ENCODE assay signal across 19 cellular contexts in genomic region chr7:20306499-20306946, GRCh38. TPM values are rescaled to one million over a fixed set of nuclear protein-coding genes. Genes with fewer than 3 reads are reported as not detected.
DNase-seq lines count a peak whose midpoint lies in the region; ATAC-seq, FAIRE-seq and TF ChIP-seq lines count a peak whose summit lies in the region.
"Had no signal": no experiment of that assay in that cellular context is flagged by ENCODE, and none has a peak within 500 bp of the region (broad histone marks: within the 10 kb centered on the region; RNA-seq: fewer than 3 reads in every experiment).

No MANE protein-coding gene starts in this region.

- WGBS in HepG2 (ENCODE audit: low lambda C conversion rate): 3% methylated on average over 2 of the region's 2 CpGs
- WGBS in right lobe of liver (ENCODE audit: insufficient coverage, low coverage, low lambda C conversion rate, missing lambda C conversion rate): 43% methylated on average over 2 of the region's 2 CpGs
- WGBS in GM12878 (ENCODE audit: insufficient coverage, insufficient replicate concordance, low lambda C conversion rate, missing lambda C conversion rate): 96% methylated on average over 2 of the region's 2 CpGs
- WGBS in mesenchymal stem cell: 60% methylated on average over 1 of the region's 2 CpGs

- no peaks in the 10 kb centered on the region for H3K79me1 ChIP-seq in mesenchymal stem cell (replicated peaks; ENCODE audit: low read length, poor library complexity, severe bottlenecking)

- TF ChIP-seq EP300 in HepG2 (IDR thresholded peaks at IDR 0.05; ENCODE audit: low read depth in 2 of 2, low read length in 2 of 2) (no peak), HepG2 (CRISPR knock-in tag; IDR thresholded peaks at IDR 0.05; ENCODE audit: borderline replicate concordance) (no peak), GM12878 (IDR thresholded peaks at IDR 0.05; ENCODE audit: borderline replicate concordance in 1 of 2, control insufficient read depth in 1 of 2, low read depth in 2 of 2, low read length in 2 of 2) (no peak)

- TF ChIP-seq CTCF in HepG2 (CRISPR knock-in tag; IDR thresholded peaks at IDR 0.05) (no peak), right lobe of liver (IDR thresholded peaks at IDR 0.05) (no peak), GM12878 (IDR thresholded peaks at IDR 0.05 in 2 of 3, conservative IDR thresholded peaks at IDR 0.05 in 1 of 3; ENCODE audit: control insufficient read depth in 2 of 3, extremely low read depth in 1 of 3, insufficient read depth in 1 of 3, low read depth in 3 of 3, low read length in 3 of 3) (no peak), omental fat pad (IDR thresholded peaks at IDR 0.05) (no peak)

- H3K79me2 ChIP-seq in HepG2 (ENCODE audit: insufficient read depth, low read length) (no peaks in the 10 kb centered on the region), GM12878 (ENCODE audit: control insufficient read depth, insufficient read depth, low read length) (no peaks in the 10 kb centered on the region)

- TF ChIP-seq RAD21 in HepG2 (CRISPR knock-in tag; IDR thresholded peaks at IDR 0.05): no peak
- no peak for TF ChIP-seq RAD21 in GM12878 (IDR thresholded peaks at IDR 0.05; ENCODE audit: insufficient read depth, low read depth, low read length)

- H4K20me1 ChIP-seq in HepG2 (ENCODE audit: insufficient read depth, low read length) (no peaks in the 10 kb centered on the region), GM12878 (ENCODE audit: control insufficient read depth, insufficient read depth) (no peaks in the 10 kb centered on the region)

- H3K36me3 ChIP-seq in HepG2 (replicated peaks in 1 of 2; ENCODE audit: control insufficient read depth in 1 of 2, insufficient read depth in 2 of 2, low read length in 2 of 2) (no peaks in the 10 kb centered on the region), right lobe of liver (no peaks in the 10 kb centered on the region), GM12878 (ENCODE audit: control insufficient read depth in 2 of 2, insufficient read depth in 2 of 2, low read length in 1 of 2) (no peaks in the 10 kb centered on the region), mesenchymal stem cell (ENCODE audit: control insufficient read depth in 1 of 2, insufficient read depth in 2 of 2, low read depth in 1 of 2, low read length in 2 of 2) (no peaks in the 10 kb centered on the region)
- H3K36me3 ChIP-seq: gastroesophageal sphincter, spleen had no signal

- RAD21 ChIA-PET in GM12878 (lab: Charles Lee; ENCODE audit: unreplicated experiment): interaction anchor here (0.9 to 4.7 kb wide), 14 partner anchors 8 to 115 kb away, joined by 3 to 39 read pairs (median 9); partner anchors contain the start of genes ITGB8 and MACC1

- H2BK15ac ChIP-seq in mesenchymal stem cell (ENCODE audit: low read depth, poor library complexity, severe bottlenecking): no peak overlapping the region

- no peak overlapping the region for H2BK120ac ChIP-seq in mesenchymal stem cell (ENCODE audit: low read depth, low read length)

- H3K4ac ChIP-seq in mesenchymal stem cell (ENCODE audit: low read depth in 1 of 2, low read length in 2 of 2): no peak overlapping the region

- FAIRE-seq in HepG2 (lab: Jason Lieb, UNC) (no peak), GM12878 (lab: Jason Lieb, UNC) (no peak)

- peak overlapping the region; percentile 14 to 52 for H3K18ac ChIP-seq in mesenchymal stem cell (ENCODE audit: low read depth in 1 of 2, low read length in 2 of 2)

- H3K27ac ChIP-seq in HepG2 (ENCODE audit: extremely low read length, insufficient read depth, low read length) (no peak overlapping the region), right lobe of liver (no peak overlapping the region), GM12878 (ENCODE audit: control insufficient read depth, insufficient read depth) (no peak overlapping the region; the same call in 1 of the 2 replicates), mesenchymal stem cell (ENCODE audit: low read length, poor library complexity, severe bottlenecking) (peak overlapping the region; percentile 15), caudate nucleus (ENCODE audit: low read depth, low read length) (no peak overlapping the region)
- H3K27ac ChIP-seq: body of pancreas, gastroesophageal sphincter, spleen had no signal

- BruUV-seq in HepG2 (replicated peaks; lab: Mats Ljungman, UMichigan) (no TSS peak), GM12878 (replicated peaks; lab: Mats Ljungman, UMichigan) (no TSS peak)

- SMC1A ChIA-PET in GM12878 (lab: Charles Lee; ENCODE audit: uncharacterized antibody, unreplicated experiment): interaction anchor here (1.0 to 12.1 kb wide), 16 partner anchors 8 to 324 kb away, joined by 4 to 229 read pairs (median 5); partner anchors contain the start of gene ITGB8

- H3K23ac ChIP-seq in mesenchymal stem cell (ENCODE audit: low read length in 2 of 2): no peak overlapping the region

- no peak overlapping the region for H3K4me2 ChIP-seq in HepG2 (ENCODE audit: low read depth, low read length)
- H3K4me2 ChIP-seq in GM12878 (ENCODE audit: control insufficient read depth, insufficient read depth): no peak overlapping the region
- H3K4me2 ChIP-seq in mesenchymal stem cell (ENCODE audit: low read length, poor library complexity, severe bottlenecking): no peak overlapping the region

- POLR2A ChIA-PET in HepG2 (lab: Yijun Ruan, JAX): no interaction called here
- POLR2A ChIA-PET in GM12878 (lab: Charles Lee): interaction anchor here (0.8 to 3.4 kb wide), 8 partner anchors 16 to 113 kb away, joined by 3 to 14 read pairs (median 6); no protein-coding TSS in a partner anchor

- intact Hi-C loops in HepG2 (cut with micrococcal nuclease; ENCODE audit: unreplicated experiment): loop anchor here (1.0 to 2.0 kb wide), 2 partner anchors 86 to 146 kb away; no protein-coding TSS in a partner anchor
- intact Hi-C loops in right lobe of liver (cut with DNase I): no loop called here
- intact Hi-C loops in GM12878 (cut with micrococcal nuclease; ENCODE audit: unreplicated experiment): no loop called here

- H3K9me3 ChIP-seq in HepG2 (ENCODE audit: low read length) (no peaks in the 10 kb centered on the region), right lobe of liver (no peaks in the 10 kb centered on the region), GM12878 (replicated peaks; ENCODE audit: control insufficient read depth, insufficient read depth, low read length) (no peaks in the 10 kb centered on the region; the same call in 1 of the 3 replicates), mesenchymal stem cell (ENCODE audit: control insufficient read depth, low read length) (no peaks in the 10 kb centered on the region)
- H3K9me3 ChIP-seq: body of pancreas, gastroesophageal sphincter, spleen had no signal

- H3K27me3 ChIP-seq in HepG2 (ENCODE audit: control insufficient read depth in 1 of 2, insufficient read depth in 2 of 2, low read length in 2 of 2): no peaks in the 10 kb centered on the region
- no peaks in the 10 kb centered on the region for H3K27me3 ChIP-seq in right lobe of liver
- no peaks in the 10 kb centered on the region for H3K27me3 ChIP-seq in GM12878 (replicated peaks in 1 of 2; ENCODE audit: control insufficient read depth in 2 of 2, insufficient read depth in 2 of 2, low read length in 1 of 2)
- no peaks in the 10 kb centered on the region for H3K27me3 ChIP-seq in mesenchymal stem cell (ENCODE audit: control insufficient read depth in 1 of 2, insufficient read depth in 1 of 2, low read length in 2 of 2)
- H3K27me3 ChIP-seq: body of pancreas, gastroesophageal sphincter, spleen had no signal

- CTCF ChIA-PET in HepG2 (lab: Yijun Ruan, JAX; ENCODE audit: low intra/inter-chr PET ratio, low total read pairs) (no interaction called here), GM12878 (lab: Yijun Ruan, JAX) (interaction anchor here (0.6 to 3.0 kb wide), 13 partner anchors 8 to 555 kb away, joined by 3 to 17 read pairs (median 4); no protein-coding TSS in a partner anchor)

- in situ Hi-C loops in HepG2 (cut with HindIII; ENCODE audit: extremely low pct_ligation_motif_present, low pct_unique_long_range_greater_than_20kb): loop anchor here (25.0 kb wide), 1 partner anchor 544 kb away; the partner anchor contains the start of gene TMEM196
- in situ Hi-C loops in GM12878 (cut with MboI): no loop called here

- H2BK12ac ChIP-seq in mesenchymal stem cell (ENCODE audit: low read length in 2 of 2): peak overlapping the region; percentile 50 to 61

- H2BK5ac ChIP-seq in mesenchymal stem cell (ENCODE audit: low read depth, low read length, poor library complexity, severe bottlenecking): no peak overlapping the region

- H2AK5ac ChIP-seq in mesenchymal stem cell (ENCODE audit: low read length, severe bottlenecking): peak overlapping the region; percentile 19

- no peak overlapping the region for H2AFZ ChIP-seq in HepG2 (ENCODE audit: low read length)
- H2AFZ ChIP-seq in GM12878 (ENCODE audit: control insufficient read depth, low read depth, low read length): no peak overlapping the region; the same call in 1 of the 2 replicates
- peak overlapping the region; percentile 8 for H2AFZ ChIP-seq in mesenchymal stem cell (ENCODE audit: low read depth, low read length)

- H4K8ac ChIP-seq in mesenchymal stem cell (ENCODE audit: low read length): peak overlapping the region; percentile 12

- ATAC-seq in HepG2 (peak; percentile 74), right lobe of liver (no peak), GM12878 (peak; percentile 33), omental fat pad (ENCODE audit: low FRiP score) (no peak)
- ATAC-seq: gastroesophageal sphincter, left lobe of liver, natural killer cell had no signal

- H3K14ac ChIP-seq in mesenchymal stem cell (ENCODE audit: low read length in 2 of 2): peak overlapping the region in 1 of 2 experiments; percentile 3

- H3K9ac ChIP-seq in HepG2 (ENCODE audit: insufficient read depth, low read depth, low read length) (no peak overlapping the region), GM12878 (ENCODE audit: control insufficient read depth, insufficient read depth, low read length) (no peak overlapping the region), mesenchymal stem cell (ENCODE audit: low read length) (no peak overlapping the region)

- peak; percentile 62 for DNase-seq in HepG2 (ENCODE audit: low spot score)
- DNase-seq in right lobe of liver: no peak
- DNase-seq in GM12878 (ENCODE audit: low read depth, low spot score): no peak
- DNase-seq in mesenchymal stem cell: peak; percentile 63
- DNase-seq in activated T-cell treated with anti-CD3 and anti-CD28 coated beads, Interleukin-2, amount 50 U/mL, for 1 hour: no peak
- DNase-seq in HuH-7 (ENCODE audit: low spot score): no peak
- DNase-seq in caudate nucleus (lab: John Stamatoyannopoulos, UW): no peak
- DNase-seq in omental fat pad (ENCODE audit: low spot score): no peak
- DNase-seq: activated CD4-positive, alpha-beta T cell treated with anti-CD3 and anti-CD28 coated beads for 4 hours; activated effector memory CD4-positive, alpha-beta T cell treated with Interleukin-2 at 50 U/mL for 16 hours; body of pancreas; COR-L47; effector memory CD4-positive, alpha-beta T cell; natural killer cell; NCI-H2171 treated with DMSO at 0.1 percent for 48 hours; spleen; T-helper 1 cell had no signal

- H3K4me3 ChIP-seq in HepG2 (replicated peaks in 1 of 3; ENCODE audit: insufficient read depth in 1 of 3, low read depth in 2 of 3, low read length in 3 of 3) (no peak overlapping the region), right lobe of liver (no peak overlapping the region), GM12878 (no peak overlapping the region), mesenchymal stem cell (ENCODE audit: insufficient read depth in 1 of 2, low read depth in 1 of 2, low read length in 2 of 2) (no peak overlapping the region)
- H3K4me3 ChIP-seq: body of pancreas, gastroesophageal sphincter, spleen had no signal

- H4K91ac ChIP-seq in mesenchymal stem cell (ENCODE audit: low read length): peak overlapping the region; percentile 25

- H3K4me1 ChIP-seq in HepG2 (ENCODE audit: insufficient read depth, low read length): peaks cover 33% of the 10 kb centered on the region
- no peaks in the 10 kb centered on the region for H3K4me1 ChIP-seq in right lobe of liver
- H3K4me1 ChIP-seq in GM12878 (ENCODE audit: control insufficient read depth, insufficient read depth, low read length): peaks cover 4% of the 10 kb centered on the region; the same call in 1 of the 2 replicates
- peaks cover 4% of the 10 kb centered on the region for H3K4me1 ChIP-seq in mesenchymal stem cell (ENCODE audit: control insufficient read depth, insufficient read depth, low read depth, low read length)
- H3K4me1 ChIP-seq: body of pancreas, gastroesophageal sphincter, spleen had no signal

- TF ChIP-seq POLR2A in HepG2 (IDR thresholded peaks at IDR 0.05; ENCODE audit: insufficient read depth in 1 of 2, low read depth in 2 of 2, low read length in 2 of 2) (no peak), right lobe of liver (IDR thresholded peaks at IDR 0.05) (no peak), GM12878 (IDR thresholded peaks at IDR 0.05; ENCODE audit: low read depth, low read length) (no peak)

RNA-seq across cellular contexts. Expression of gene ITGB8, which starts 24.2 kb away (rescaled TPM):
- 0.06 TPM in 1 of 2 replicates, not detected in the other for total RNA-seq in HepG2 (2016; rRNA removed; fragmentation: Illumina TruSeq; extraction: Trizol)
- not detected in 2 replicates for total RNA-seq in HepG2 (2016; cell fraction: cytosol; rRNA removed; fragmentation: Illumina TruSeq; extraction: Trizol; ENCODE audit: low read depth)
- 0.02 TPM in 1 of 2 replicates, not detected in the other for total RNA-seq in HepG2 (2016; cell fraction: insoluble cytoplasmic fraction; rRNA removed; fragmentation: Illumina TruSeq; extraction: Trizol)
- total RNA-seq in HepG2 (2016; cell fraction: membrane; rRNA removed; fragmentation: Illumina TruSeq; extraction: Trizol): 0.03 TPM in 1 of 2 replicates, not detected in the other
- 0.09 and 0.16 TPM in 2 replicates for total RNA-seq in HepG2 (2016; cell fraction: nucleus; rRNA removed; fragmentation: Illumina TruSeq; extraction: Trizol)
- polyA plus RNA-seq in HepG2 (2011; rRNA removed): 0.01 and 0.04 TPM in 2 replicates
- under 0.01 and 0.01 TPM in 2 replicates for polyA plus RNA-seq in HepG2 (2011; cell fraction: cytosol; rRNA removed)
- 0.05 and 0.14 TPM in 2 replicates for polyA plus RNA-seq in HepG2 (2011; cell fraction: nucleus; rRNA removed)
- not detected in 2 replicates for polyA plus RNA-seq in HepG2 (2012)
- not detected in 2 replicates for polyA plus RNA-seq in HepG2 (2016; cell fraction: cytosol; fragmentation: Illumina TruSeq; extraction: Trizol; ENCODE audit: low read depth)
- not detected in 2 replicates for polyA plus RNA-seq in HepG2 (2016; cell fraction: insoluble cytoplasmic fraction; fragmentation: Illumina TruSeq; extraction: Trizol; ENCODE audit: low read depth)
- not detected in 2 replicates for polyA plus RNA-seq in HepG2 (2016; cell fraction: membrane; fragmentation: Illumina TruSeq; extraction: Trizol; ENCODE audit: low read depth)
- polyA plus RNA-seq in HepG2 (2016; cell fraction: nucleus; fragmentation: Illumina TruSeq; extraction: Trizol; ENCODE audit: insufficient read depth, low read depth): 0.08 TPM in 1 of 2 replicates, not detected in the other
- 0.06 and 28.4 TPM in 2 replicates for polyA minus RNA-seq in HepG2 (2011; rRNA and poly(A)+ RNA removed; ENCODE audit: low replicate concordance)
- polyA minus RNA-seq in HepG2 (2011; cell fraction: cytosol; rRNA and poly(A)+ RNA removed): not detected in 2 replicates
- 0.12 and 0.13 TPM in 2 replicates for polyA minus RNA-seq in HepG2 (2011; cell fraction: nucleus; rRNA and poly(A)+ RNA removed)
- under 1 TPM; 0.43 to 0.70 (median 0.56) TPM for total RNA-seq in right lobe of liver
- total RNA-seq in GM12878 (2013; cell fraction: nucleolus; rRNA removed): 157 and 162 TPM in 2 replicates
- 3.1 and 3.9 TPM in 2 replicates for total RNA-seq in GM12878 (2014; rRNA removed)
- 3.0 TPM in 2 replicates for total RNA-seq in GM12878 (2014; rRNA removed; fragmentation: Illumina TruSeq; extraction: Trizol)
- 3.0 and 3.2 TPM in 2 replicates for total RNA-seq in GM12878 (2021)
- 0.29 TPM for polyA plus RNA-seq in GM12878 (2011; ENCODE audit: low read depth)
- 26.2 and 45.6 TPM in 2 replicates for polyA plus RNA-seq in GM12878 (2011; rRNA removed)
- polyA plus RNA-seq in GM12878 (2011; cell fraction: cytosol; rRNA removed): 10.0 and 11.0 TPM in 2 replicates
- polyA plus RNA-seq in GM12878 (2011; cell fraction: nucleus; rRNA removed): 59.4 and 69.9 TPM in 2 replicates
- 0.55 and 0.60 TPM in 2 replicates for polyA plus RNA-seq in GM12878 (2012)
- 1.6 and 2.2 TPM in 2 replicates for polyA plus RNA-seq in GM12878 (2014; fragmentation: Illumina TruSeq; extraction: Trizol)
- under 1 TPM; 0.37 to 0.40 TPM for polyA plus RNA-seq in GM12878 (2014; fragmentation: Nextera tagmentation; extraction: Ambion mirVana)
- polyA plus RNA-seq in GM12878 (2014; rRNA removed): 1.4 TPM in 2 replicates
- 1 to 10 TPM in 1 of 2 experiments, under 1 TPM in 1; 0.95 to 1.4 TPM for polyA plus RNA-seq in GM12878 (2016; fragmentation: Nextera tagmentation; extraction: Ambion mirVana)
- 119 and 122 TPM in 2 replicates for polyA minus RNA-seq in GM12878 (2011; rRNA and poly(A)+ RNA removed)
- 24.3 and 26.2 TPM in 2 replicates for polyA minus RNA-seq in GM12878 (2011; cell fraction: cytosol; rRNA and poly(A)+ RNA removed)
- 168 and 290 TPM in 2 replicates for polyA minus RNA-seq in GM12878 (2011; cell fraction: nucleus; rRNA and poly(A)+ RNA removed)
- polyA plus RNA-seq in mesenchymal stem cell (2013, experiment 1 of 2): 0.25 TPM
- 0.30 TPM for polyA plus RNA-seq in mesenchymal stem cell (2013, experiment 2 of 2)
- total RNA-seq in omental fat pad: 10 to 100 TPM in 3 of 4 donors, 1 to 10 TPM in 1; 3.9 to 70.2 (median 16.5) TPM

Comparison
In these comparisons a context has a peak if more than half of its experiments do, and no peak if none do; other contexts are left out.
1. ATAC-seq: peak in HepG2 (single experiment) and GM12878 (single experiment); none in right lobe of liver (0 of 4) and omental fat pad (single experiment).
2. DNase-seq: peak in HepG2 (single experiment) and mesenchymal stem cell (single experiment); none in right lobe of liver (0 of 3), GM12878 (single experiment), activated T-cell treated with anti-CD3 and anti-CD28 coated beads, Interleukin-2, amount 50 U/mL, for 1 hour (single experiment), HuH-7 (single experiment), caudate nucleus (0 of 61) and omental fat pad (single experiment).
3. Of the 75 proteins assayed by ChIP-seq in both HepG2 and GM12878: peak only in HepG2: none; only in GM12878: ZNF687; in both: none; in neither: 74.